ENCODE assay signal across 14 cellular contexts in the genomic region with DNA sequence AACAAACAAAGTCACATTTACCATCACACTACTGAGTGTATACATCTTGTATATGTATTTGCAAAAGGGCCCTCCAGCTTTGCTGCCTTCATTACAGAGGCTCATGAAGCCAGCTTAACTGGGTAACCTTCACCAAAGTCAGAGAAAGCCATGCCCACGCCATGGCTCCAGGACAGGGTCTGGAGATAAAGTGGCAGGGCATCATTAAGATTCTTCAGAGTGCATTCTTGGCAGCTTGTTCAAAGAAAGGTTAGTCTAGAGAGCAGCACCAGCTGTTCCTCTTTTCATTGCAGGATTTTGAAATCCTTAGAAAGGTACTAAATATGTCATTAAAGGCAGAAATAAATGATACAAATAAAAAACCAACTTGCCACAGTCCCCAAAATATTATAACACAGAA.
"Had no signal": no experiment of that assay in that cellular context is flagged by ENCODE, and none has a peak within 500 bp of the region (broad histone marks: within the 10 kb centered on the region; RNA-seq: fewer than 3 reads in every experiment).

No MANE protein-coding gene starts in this region.

- ATAC-seq: left lobe of liver, lower lobe of right lung had no signal

- DNase-seq: cortex of kidney; dorsolateral prefrontal cortex; effector CD8-positive, alpha-beta T cell; foreskin melanocyte; head of caudate nucleus; hypothalamus; islet precursor cell; lower lobe of right lung; naive B cell; sigmoid colon; stimulated activated CD4-positive, alpha-beta T cell treated with anti-CD3 and anti-CD28 coated beads, Interleukin-2, amount 100 ng/mL, for 48 hours; stimulated activated naive CD4-positive, alpha-beta T cell treated with Interleukin-2 at 50 U/mL for 16 hours; trophoblast cell had no signal
